ENCODE assay signal across 12 cellular contexts in genomic region chr5:61790678-61791077, GRCh38.
A peak's percentile ranks its signal among the peaks of the same experiment; 100 is the strongest.
DNase-seq lines count a peak whose midpoint lies in the region; ATAC-seq and TF ChIP-seq lines count a peak whose summit lies in the region.
"Had no signal": no experiment of that assay in that cellular context is flagged by ENCODE, and none has a peak within 500 bp of the region (broad histone marks: within the 10 kb centered on the region; RNA-seq: fewer than 3 reads in every experiment).

No MANE protein-coding gene starts in this region.

- no peak overlapping the region for H3K4me3 ChIP-seq in right atrium auricular region

- H3K36me3 Mint-ChIP-seq in T-cell, result no peaks in the 10 kb centered on the region
- H3K36me3 Mint-ChIP-seq: natural killer cell treated with Interleukin-12 subunit alpha and Interleukin-12 subunit beta and Interleukin-15 and Interleukin-18, amount 100 ng/mL, for 72 hours had no signal

- H3K9me3 Mint-ChIP-seq in T-cell, result peaks cover 0 to under 1% (median 0%) of the 10 kb centered on the region in 3 donors
- H3K9me3 Mint-ChIP-seq: natural killer cell treated with Interleukin-12 subunit alpha and Interleukin-12 subunit beta and Interleukin-15 and Interleukin-18, amount 100 ng/mL, for 72 hours had no signal

- H3K27me3 Mint-ChIP-seq in T-cell, result peaks cover 3% of the 10 kb centered on the region in 2 donors

- CTCF ChIA-PET in T-cell (lab: Charles Lee), result no interaction called here

- no peak for TF ChIP-seq POLR2A in GM18505 (IDR thresholded peaks at IDR 0.05; ENCODE audit: borderline replicate concordance, extremely low read depth, insufficient read depth, insufficient read length)

- H3K36me3 ChIP-seq in right atrium auricular region, result no peaks in the 10 kb centered on the region

- no peaks in the 10 kb centered on the region for H3K27me3 ChIP-seq in foreskin keratinocyte
- H3K27me3 ChIP-seq in right atrium auricular region, result no peaks in the 10 kb centered on the region

- no peaks in the 10 kb centered on the region for H3K4me1 Mint-ChIP-seq in T-cell

- no peak overlapping the region for H3K27ac Mint-ChIP-seq in T-cell
- H3K27ac Mint-ChIP-seq: natural killer cell treated with Interleukin-12 subunit alpha and Interleukin-12 subunit beta and Interleukin-15 and Interleukin-18, amount 100 ng/mL, for 72 hours had no signal

- H3K27ac ChIP-seq in foreskin keratinocyte (no peak overlapping the region), right atrium auricular region (no peak overlapping the region)

- H3K4me3 Mint-ChIP-seq in T-cell, result no peak overlapping the region
- H3K4me3 Mint-ChIP-seq: natural killer cell treated with Interleukin-12 subunit alpha and Interleukin-12 subunit beta and Interleukin-15 and Interleukin-18, amount 100 ng/mL, for 72 hours had no signal

- DNase-seq in foreskin keratinocyte (peak in 1 of 2 donors; percentile 59), putamen (ENCODE audit: low spot score) (no peak), right atrium auricular region (ENCODE audit: low spot score) (no peak), NCI-H1930 (lab: John Stamatoyannopoulos, UW) (no peak), T-cell (no peak)
- DNase-seq: activated CD4-positive, alpha-beta T cell treated with anti-CD3 and anti-CD28 coated beads, Interleukin-2, amount 50 U/mL, for 48 hours; GDM1; head of caudate nucleus had no signal

- peak; percentile 89 for ATAC-seq in GM18505 (IDR thresholded peaks at IDR 0.05; ENCODE audit: unreplicated experiment)
- ATAC-seq in GM19455 (IDR thresholded peaks at IDR 0.05; ENCODE audit: unreplicated experiment), result peak; percentile 88
- ATAC-seq in HG03097 (IDR thresholded peaks at IDR 0.05; ENCODE audit: low FRiP score, unreplicated experiment), result peak; percentile 57
- ATAC-seq in foreskin keratinocyte, result peak; percentile 90
- ATAC-seq in T-cell (replicated peaks in 1 of 4), result no peak
- ATAC-seq: natural killer cell treated with Interleukin-12 subunit alpha and Interleukin-12 subunit beta and Interleukin-15 and Interleukin-18, amount 100 ng/mL, for 72 hours had no signal

- H3K9me3 ChIP-seq in right atrium auricular region, result no peaks in the 10 kb centered on the region

- no peak for TF ChIP-seq CTCF in foreskin keratinocyte (conservative IDR thresholded peaks at IDR 0.05)
- no peak for TF ChIP-seq CTCF in right atrium auricular region (IDR thresholded peaks at IDR 0.05)

- POLR2A ChIA-PET in T-cell (lab: Charles Lee), result no interaction called here

- H3K4me1 ChIP-seq in foreskin keratinocyte (no peaks in the 10 kb centered on the region), right atrium auricular region (no peaks in the 10 kb centered on the region)

Comparison
In these comparisons a context has a peak if more than half of its experiments do, and no peak if none do; other contexts are left out.
1. ATAC-seq: peak in GM18505 (single experiment), GM19455 (single experiment), HG03097 (single experiment) and foreskin keratinocyte (single experiment); none in T-cell (0 of 4).